Comparison of ENCODE assay signal across 15 cellular contexts in the genomic region with DNA sequence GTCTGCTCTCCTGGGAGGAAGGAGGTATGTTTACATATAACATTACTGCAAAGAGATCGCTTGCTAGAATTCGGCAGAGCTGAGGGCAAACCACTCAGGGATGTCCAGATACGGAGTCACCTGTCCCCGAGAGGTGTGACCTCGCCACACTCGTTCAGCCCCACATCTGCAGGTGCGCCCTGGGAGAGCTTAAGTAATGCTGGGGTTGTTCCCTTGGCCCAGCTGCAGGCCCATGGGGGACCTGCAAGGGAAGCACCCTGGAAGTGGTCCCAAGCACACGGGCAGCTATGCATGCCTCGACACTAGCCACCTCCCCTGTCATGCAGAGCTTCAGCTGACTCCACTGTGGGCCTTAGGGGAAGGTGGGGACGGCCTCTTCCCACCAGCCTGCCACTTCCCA. TPM values are rescaled to one million over a fixed set of nuclear protein-coding genes. Genes with fewer than 3 reads are reported as not detected.
DNase-seq lines count a peak whose midpoint lies in the region; ATAC-seq and TF ChIP-seq lines count a peak whose summit lies in the region.
"Had no signal": no experiment of that assay in that cellular context is flagged by ENCODE, and none has a peak within 500 bp of the region (broad histone marks: within the 10 kb centered on the region; RNA-seq: fewer than 3 reads in every experiment).

No MANE protein-coding gene starts in this region.

- peaks cover 4% of the 10 kb centered on the region for H3K27me3 Mint-ChIP-seq in endothelial cell (ENCODE audit: unreplicated experiment)
- H3K27me3 Mint-ChIP-seq: CD4-positive, CD25-positive, alpha-beta regulatory T cell had no signal

- H3K4me3 Mint-ChIP-seq in endothelial cell (ENCODE audit: unreplicated experiment) = peak overlapping the region; percentile 68
- H3K4me3 Mint-ChIP-seq: activated naive CD4-positive, alpha-beta T cell treated with anti-CD3 and anti-CD28 coated beads for 36 hours had no signal

- H3K36me3 ChIP-seq in HEK293 (ENCODE audit: control insufficient read depth in 2 of 2, insufficient read depth in 1 of 2, low read length in 2 of 2) (peaks cover 82 to 96% of the 10 kb centered on the region in 2 experiments), BE2C (peaks cover 74% of the 10 kb centered on the region)

- ATAC-seq in sciatic nerve = peak; percentile 18
- no peak for ATAC-seq in HG03521 (IDR thresholded peaks at IDR 0.05; ENCODE audit: unreplicated experiment)

- peak overlapping the region; percentile 41 for H3K27ac Mint-ChIP-seq in endothelial cell (ENCODE audit: unreplicated experiment)
- H3K27ac Mint-ChIP-seq: activated naive CD4-positive, alpha-beta T cell treated with anti-CD3 and anti-CD28 coated beads for 36 hours had no signal

- no peak for TF ChIP-seq CTCF in GM13977 (IDR thresholded peaks at IDR 0.05; ENCODE audit: extremely low read depth, insufficient read depth, missing control alignments)
- no peak for TF ChIP-seq CTCF in HEK293 (tag by site-specific recombination; IDR thresholded peaks at IDR 0.05)
- TF ChIP-seq CTCF in endothelial cell (IDR thresholded peaks at IDR 0.05; ENCODE audit: unreplicated experiment) = no peak
- no peak for TF ChIP-seq CTCF in BE2C (IDR thresholded peaks at IDR 0.05; ENCODE audit: low read depth, low read length)

- POLR2A ChIA-PET in HEK293 (lab: Yijun Ruan, JAX) = interaction anchor here (0.5 kb wide), 1 partner anchor 72 kb away, joined by 4 read pairs; no protein-coding TSS in a partner anchor

- no peak overlapping the region for H3K4me3 ChIP-seq in HEK293 (ENCODE audit: low read depth, low read length)
- no peak overlapping the region for H3K4me3 ChIP-seq in BE2C (ENCODE audit: low read depth, low read length)
- H3K4me3 ChIP-seq: GM23248, MG63 had no signal

- DNase-seq in GM13977 (ENCODE audit: low spot score) (peak; percentile 10), endothelial cell (ENCODE audit: low spot score) (no peak), sciatic nerve (ENCODE audit: low spot score) (peak; percentile 51), BE2C (no peak)
- DNase-seq in activated CD4-positive, CD25-positive, alpha-beta regulatory T cell treated with anti-CD3 and anti-CD28 coated beads, Interleukin-2, amount 50 U/mL, for 72 hours = no peak
- DNase-seq: brain microvascular endothelial cell; effector CD8-positive, alpha-beta T cell; MG63; NCI-H1930; NCI-H526 treated with DMSO at 0.1 percent for 48 hours had no signal

- H3K27ac ChIP-seq in HEK293 (ENCODE audit: extremely low read depth, low read depth, low read length) = peak overlapping the region; percentile 22; the same call in 1 of the 2 replicates
- H3K27ac ChIP-seq: brain microvascular endothelial cell, GM23248 had no signal

- no peaks in the 10 kb centered on the region for H3K9me3 Mint-ChIP-seq in endothelial cell (ENCODE audit: unreplicated experiment)
- H3K9me3 Mint-ChIP-seq: activated naive CD4-positive, alpha-beta T cell treated with anti-CD3 and anti-CD28 coated beads for 36 hours; CD4-positive, CD25-positive, alpha-beta regulatory T cell had no signal

- peaks cover 69% of the 10 kb centered on the region for H3K36me3 Mint-ChIP-seq in endothelial cell (ENCODE audit: low read depth, unreplicated experiment)

- CTCF ChIA-PET in HEK293 (lab: Yijun Ruan, JAX) = interaction anchor here (0.7 to 1.5 kb wide), 5 partner anchors 11 to 79 kb away, joined by 3 to 8 read pairs (median 3); no protein-coding TSS in a partner anchor

- H3K9me3 ChIP-seq in HEK293 (ENCODE audit: control insufficient read depth, insufficient read depth, low read depth, low read length) (no peaks in the 10 kb centered on the region), BE2C (no peaks in the 10 kb centered on the region)
- H3K9me3 ChIP-seq: MG63 had no signal

- no peaks in the 10 kb centered on the region for H3K27me3 ChIP-seq in BE2C
- H3K27me3 ChIP-seq: brain microvascular endothelial cell, MG63 had no signal

- no peaks in the 10 kb centered on the region for H3K4me1 ChIP-seq in HEK293 (ENCODE audit: control insufficient read depth, insufficient read depth, low read length)
- no peaks in the 10 kb centered on the region for H3K4me1 ChIP-seq in BE2C

- in situ Hi-C loops in GM13977 (cut with MboI; ENCODE audit: low pct_unique_long_range_greater_than_20kb, low sequenced_read_pairs, unreplicated experiment) = no loop called here

- intact Hi-C loops in sciatic nerve (cut with DNase I) = no loop called here

- H3K4me1 Mint-ChIP-seq in endothelial cell (ENCODE audit: unreplicated experiment) = peaks cover 14% of the 10 kb centered on the region

TF ChIP-seq in HEK293, 187 proteins besides CTCF, POLR2A, EP300 and RAD21:
- TF ChIP-seq, protein P1, sequence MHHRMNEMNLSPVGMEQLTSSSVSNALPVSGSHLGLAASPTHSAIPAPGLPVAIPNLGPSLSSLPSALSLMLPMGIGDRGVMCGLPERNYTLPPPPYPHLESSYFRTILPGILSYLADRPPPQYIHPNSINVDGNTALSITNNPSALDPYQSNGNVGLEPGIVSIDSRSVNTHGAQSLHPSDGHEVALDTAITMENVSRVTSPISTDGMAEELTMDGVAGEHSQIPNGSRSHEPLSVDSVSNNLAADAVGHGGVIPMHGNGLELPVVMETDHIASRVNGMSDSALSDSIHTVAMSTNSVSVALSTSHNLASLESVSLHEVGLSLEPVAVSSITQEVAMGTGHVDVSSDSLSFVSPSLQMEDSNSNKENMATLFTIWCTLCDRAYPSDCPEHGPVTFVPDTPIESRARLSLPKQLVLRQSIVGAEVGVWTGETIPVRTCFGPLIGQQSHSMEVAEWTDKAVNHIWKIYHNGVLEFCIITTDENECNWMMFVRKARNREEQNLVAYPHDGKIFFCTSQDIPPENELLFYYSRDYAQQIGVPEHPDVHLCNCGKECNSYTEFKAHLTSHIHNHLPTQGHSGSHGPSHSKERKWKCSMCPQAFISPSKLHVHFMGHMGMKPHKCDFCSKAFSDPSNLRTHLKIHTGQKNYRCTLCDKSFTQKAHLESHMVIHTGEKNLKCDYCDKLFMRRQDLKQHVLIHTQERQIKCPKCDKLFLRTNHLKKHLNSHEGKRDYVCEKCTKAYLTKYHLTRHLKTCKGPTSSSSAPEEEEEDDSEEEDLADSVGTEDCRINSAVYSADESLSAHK (tag by site-specific recombination; IDR thresholded peaks at IDR 0.05) = no peak
- TF ChIP-seq SETDB1 (IDR thresholded peaks at IDR 0.05; ENCODE audit: insufficient read length, low read length) = no peak
- TF ChIP-seq ZXDB (tag by site-specific recombination; IDR thresholded peaks at IDR 0.05) = no peak
- TF ChIP-seq ZNF366 (tag by site-specific recombination; conservative IDR thresholded peaks at IDR 0.05) = no peak
- TF ChIP-seq, protein P2, sequence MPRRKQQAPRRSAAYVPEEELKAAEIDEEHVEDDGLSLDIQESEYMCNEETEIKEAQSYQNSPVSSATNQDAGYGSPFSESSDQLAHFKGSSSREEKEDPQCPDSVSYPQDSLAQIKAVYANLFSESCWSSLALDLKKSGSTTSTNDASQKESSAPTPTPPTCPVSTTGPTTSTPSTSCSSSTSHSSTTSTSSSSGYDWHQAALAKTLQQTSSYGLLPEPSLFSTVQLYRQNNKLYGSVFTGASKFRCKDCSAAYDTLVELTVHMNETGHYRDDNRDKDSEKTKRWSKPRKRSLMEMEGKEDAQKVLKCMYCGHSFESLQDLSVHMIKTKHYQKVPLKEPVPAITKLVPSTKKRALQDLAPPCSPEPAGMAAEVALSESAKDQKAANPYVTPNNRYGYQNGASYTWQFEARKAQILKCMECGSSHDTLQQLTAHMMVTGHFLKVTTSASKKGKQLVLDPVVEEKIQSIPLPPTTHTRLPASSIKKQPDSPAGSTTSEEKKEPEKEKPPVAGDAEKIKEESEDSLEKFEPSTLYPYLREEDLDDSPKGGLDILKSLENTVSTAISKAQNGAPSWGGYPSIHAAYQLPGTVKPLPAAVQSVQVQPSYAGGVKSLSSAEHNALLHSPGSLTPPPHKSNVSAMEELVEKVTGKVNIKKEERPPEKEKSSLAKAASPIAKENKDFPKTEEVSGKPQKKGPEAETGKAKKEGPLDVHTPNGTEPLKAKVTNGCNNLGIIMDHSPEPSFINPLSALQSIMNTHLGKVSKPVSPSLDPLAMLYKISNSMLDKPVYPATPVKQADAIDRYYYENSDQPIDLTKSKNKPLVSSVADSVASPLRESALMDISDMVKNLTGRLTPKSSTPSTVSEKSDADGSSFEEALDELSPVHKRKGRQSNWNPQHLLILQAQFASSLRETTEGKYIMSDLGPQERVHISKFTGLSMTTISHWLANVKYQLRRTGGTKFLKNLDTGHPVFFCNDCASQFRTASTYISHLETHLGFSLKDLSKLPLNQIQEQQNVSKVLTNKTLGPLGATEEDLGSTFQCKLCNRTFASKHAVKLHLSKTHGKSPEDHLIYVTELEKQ (tag by site-specific recombination; IDR thresholded peaks at IDR 0.05; ENCODE audit: borderline replicate concordance) = no peak
- TF ChIP-seq ZNF426 (tag by site-specific recombination; IDR thresholded peaks at IDR 0.05) = no peak
- TF ChIP-seq ZNF571 (tag by site-specific recombination; IDR thresholded peaks at IDR 0.05) = no peak
- no peak for TF ChIP-seq GLI4 (tag by site-specific recombination; IDR thresholded peaks at IDR 0.05)
- no peak for TF ChIP-seq ZNF174 (tag by site-specific recombination; IDR thresholded peaks at IDR 0.05)
- no peak for TF ChIP-seq ZBTB7A (tag by site-specific recombination; IDR thresholded peaks at IDR 0.05; ENCODE audit: low read depth)
- no peak for TF ChIP-seq WT1 (tag by site-specific recombination; IDR thresholded peaks at IDR 0.05)
- TF ChIP-seq ZNF560 (tag by site-specific recombination; IDR thresholded peaks at IDR 0.05; ENCODE audit: borderline replicate concordance) = no peak

RNA-seq across cellular contexts. Expression of a gene that starts 22.2 kb away (rescaled TPM):
- total RNA-seq in endothelial cell (ENCODE audit: unreplicated experiment) (294 TPM), sciatic nerve (186 TPM)
- 91.7 TPM for polyA plus RNA-seq in BE2C (2012; ENCODE audit: insufficient read depth, insufficient read length, low read depth)

Comparison
In these comparisons a context has a peak if more than half of its experiments do, and no peak if none do; other contexts are left out.
1. DNase-seq: peak in GM13977 (single experiment) and sciatic nerve (single experiment); none in endothelial cell (single experiment), BE2C (single experiment) and activated CD4-positive, CD25-positive, alpha-beta regulatory T cell treated with anti-CD3 and anti-CD28 coated beads, Interleukin-2, amount 50 U/mL, for 72 hours (single experiment).